In the genomic region with DNA sequence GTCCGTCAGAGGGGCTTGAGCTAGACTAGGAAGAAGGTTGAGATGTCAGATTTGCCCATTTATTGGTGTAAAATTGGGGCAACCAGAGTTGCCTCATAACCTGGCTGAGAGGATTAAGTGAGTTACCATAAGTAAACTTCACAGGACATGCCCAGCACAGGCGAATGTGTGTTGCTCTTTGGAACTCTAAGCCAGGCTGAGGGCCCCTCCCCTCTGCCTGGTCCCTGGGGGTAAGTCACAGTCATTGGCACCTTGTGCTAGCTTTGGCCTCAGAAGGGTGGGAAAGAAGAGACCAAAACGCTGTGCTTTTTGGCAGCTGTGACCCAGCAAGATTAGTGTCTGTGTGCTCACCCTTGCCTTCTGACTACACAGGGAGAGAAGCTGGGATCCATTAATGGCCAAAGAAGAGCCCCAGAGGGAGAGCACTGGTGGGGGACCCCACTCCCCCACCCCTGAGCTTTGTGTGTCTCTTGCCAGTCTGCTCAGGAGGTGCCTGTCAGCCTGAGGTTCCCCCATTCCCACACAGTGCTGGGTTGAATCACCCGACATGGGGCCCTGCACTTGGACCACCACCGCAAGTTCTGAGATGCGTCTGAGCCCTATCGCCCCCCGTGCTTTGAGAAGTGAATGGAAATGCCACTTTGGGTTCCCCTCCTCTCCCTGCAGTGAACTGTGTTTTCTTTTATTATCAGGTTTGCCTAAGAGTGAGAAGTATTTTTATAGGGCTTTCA, we compare ENCODE assay signal across 16 cellular contexts.
"Had no signal": no experiment of that assay in that cellular context is flagged by ENCODE, and none has a peak within 500 bp of the region (broad histone marks: within the 10 kb centered on the region; RNA-seq: fewer than 3 reads in every experiment).

No MANE protein-coding gene starts in this region.

- H3K4me3 ChIP-seq: cardiac muscle cell had no signal

- H3K4me1 Mint-ChIP-seq: activated naive CD4-positive, alpha-beta T cell treated with anti-CD3 and anti-CD28 coated beads, Interleukin-2, amount 10 ng/mL, durations not matched to agents 7 days and 5 days had no signal

- H3K9me3 ChIP-seq: SK-N-SH had no signal

- H3K4me3 Mint-ChIP-seq: activated naive CD4-positive, alpha-beta T cell treated with anti-CD3 and anti-CD28 coated beads, Interleukin-2, amount 10 ng/mL, durations not matched to agents 7 days and 5 days; type B pancreatic cell had no signal

- H3K27ac Mint-ChIP-seq: activated naive CD4-positive, alpha-beta T cell treated with anti-CD3 and anti-CD28 coated beads, Interleukin-2, amount 10 ng/mL, durations not matched to agents 7 days and 5 days; activated T-helper 2 cell treated with anti-CD3 and anti-CD28 coated beads, Interferon-gamma antibody, Interleukin-2, Interleukin-4, amounts not matched to agents 10 μg/mL and 5 μg/mL and 100 μg/mL, durations not matched to agents 14 hours and 24 hours and 36 hours; type B pancreatic cell had no signal

- H3K9me3 Mint-ChIP-seq: activated naive CD4-positive, alpha-beta T cell treated with anti-CD3 and anti-CD28 coated beads, Interleukin-2, amount 10 ng/mL, durations not matched to agents 7 days and 5 days; activated T-helper 2 cell treated with anti-CD3 and anti-CD28 coated beads, Interferon-gamma antibody, Interleukin-2, Interleukin-4, amounts not matched to agents 10 μg/mL and 5 μg/mL and 100 μg/mL, durations not matched to agents 14 hours and 24 hours and 36 hours; type B pancreatic cell had no signal

- H3K36me3 Mint-ChIP-seq: activated naive CD4-positive, alpha-beta T cell treated with anti-CD3 and anti-CD28 coated beads, Interleukin-2, amount 10 ng/mL, durations not matched to agents 7 days and 5 days had no signal

- DNase-seq: activated CD4-positive, alpha-beta T cell treated with anti-CD3 and anti-CD28 coated beads for 1 hour; activated CD4-positive, alpha-beta T cell treated with anti-CD3 and anti-CD28 coated beads, Interleukin-2, amount 50 U/mL, for 4 hours; activated naive CD4-positive, alpha-beta T cell treated with anti-CD3 and anti-CD28 coated beads, Interleukin-2, amount 10 ng/mL, durations not matched to agents 7 days and 5 days; hypothalamus; kidney; mesenchymal stem cell; SK-N-SH; stimulated activated CD4-positive, alpha-beta T cell treated with anti-CD3 and anti-CD28 coated beads, Interleukin-15, amount 100 ng/mL, for 24 hours; stimulated activated CD4-positive, alpha-beta T cell treated with anti-CD3 and anti-CD28 coated beads, Interleukin-4, amount 100 ng/mL, for 1 hour; stimulated activated naive CD4-positive, alpha-beta T cell; substantia nigra; T-helper 1 cell; T1000 had no signal

- H3K27ac ChIP-seq: cardiac muscle cell had no signal

- H3K27me3 ChIP-seq: cardiac muscle cell had no signal
